1 cellular context compared by ENCODE assay signal in the genomic region with DNA sequence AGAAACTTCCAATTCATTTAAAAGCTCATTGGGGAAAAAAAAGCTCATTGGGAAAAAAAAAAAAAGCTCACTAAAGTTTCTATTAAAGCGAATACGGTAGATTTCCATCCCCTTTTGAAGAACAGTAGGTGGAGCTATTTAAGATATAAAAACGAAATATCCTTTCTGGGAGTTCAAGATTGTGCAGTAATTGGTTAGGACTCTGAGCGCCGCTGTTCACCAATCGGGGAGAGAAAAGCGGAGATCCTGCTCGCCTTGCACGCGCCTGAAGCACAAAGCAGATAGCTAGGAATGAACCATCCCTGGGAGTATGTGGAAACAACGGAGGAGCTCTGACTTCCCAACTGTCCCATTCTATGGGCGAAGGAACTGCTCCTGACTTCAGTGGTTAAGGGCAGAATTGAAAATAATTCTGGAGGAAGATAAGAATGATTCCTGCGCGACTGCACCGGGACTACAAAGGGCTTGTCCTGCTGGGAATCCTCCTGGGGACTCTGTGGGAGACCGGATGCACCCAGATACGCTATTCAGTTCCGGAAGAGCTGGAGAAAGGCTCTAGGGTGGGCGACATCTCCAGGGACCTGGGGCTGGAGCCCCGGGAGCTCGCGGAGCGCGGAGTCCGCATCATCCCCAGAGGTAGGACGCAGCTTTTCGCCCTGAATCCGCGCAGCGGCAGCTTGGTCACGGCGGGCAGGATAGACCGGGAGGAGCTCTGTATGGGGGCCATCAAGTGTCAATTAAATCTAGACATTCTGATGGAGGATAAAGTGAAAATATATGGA.
TF ChIP-seq lines count a peak whose summit lies in the region.

TSS of gene PCDHGA12 (plus strand) at position 176 of the 782 bp plus-strand sequence. CDS start at position 429, 253 bp downstream.

TF ChIP-seq in WTC11, 78 proteins besides CTCF, POLR2A, EP300 and RAD21 (continued from another document):
- TF ChIP-seq, protein P1, sequence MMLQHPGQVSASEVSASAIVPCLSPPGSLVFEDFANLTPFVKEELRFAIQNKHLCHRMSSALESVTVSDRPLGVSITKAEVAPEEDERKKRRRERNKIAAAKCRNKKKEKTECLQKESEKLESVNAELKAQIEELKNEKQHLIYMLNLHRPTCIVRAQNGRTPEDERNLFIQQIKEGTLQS (CRISPR knock-in tag; conservative IDR thresholded peaks at IDR 0.05) = no peak
- no peak for TF ChIP-seq ZNF138 (CRISPR knock-in tag; conservative IDR thresholded peaks at IDR 0.05)
- TF ChIP-seq ZNF396 (CRISPR knock-in tag; IDR thresholded peaks at IDR 0.05; ENCODE audit: borderline replicate concordance) = no peak
- no peak for TF ChIP-seq MYBL2 (CRISPR knock-in tag; IDR thresholded peaks at IDR 0.05)
